Comparison of ENCODE assay signal across 9 cellular contexts in genomic region chr6:101114703-101115102, GRCh38.
DNase-seq lines count a peak whose midpoint lies in the region; ATAC-seq, FAIRE-seq and TF ChIP-seq lines count a peak whose summit lies in the region.
"Had no signal": no experiment of that assay in that cellular context is flagged by ENCODE, and none has a peak within 500 bp of the region (broad histone marks: within the 10 kb centered on the region; RNA-seq: fewer than 3 reads in every experiment).

No MANE protein-coding gene starts in this region.

- H3K36me3 ChIP-seq in CD4-positive, alpha-beta memory T cell (ENCODE audit: insufficient read depth, low read length) = no peaks in the 10 kb centered on the region

- intact Hi-C loops in CD4-positive, alpha-beta memory T cell (cut with micrococcal nuclease) = no loop called here

- peak; percentile 76 for ATAC-seq in HG03432 (IDR thresholded peaks at IDR 0.05; ENCODE audit: unreplicated experiment)

- DNase-seq in GM10266 (ENCODE audit: extremely low spot score) = no peak
- peak; percentile 34 to 71 for DNase-seq in NCI-H446 (lab: John Stamatoyannopoulos, UW)
- DNase-seq in T47D (ENCODE audit: low read depth in 1 of 2, low spot score in 1 of 2) = peak; percentile 30 to 68
- peak; percentile 68 for DNase-seq in medulla oblongata (ENCODE audit: extremely low spot score)
- no peak for DNase-seq in GM19239 (ENCODE audit: insufficient read length, low spot score)
- DNase-seq in CD1c-positive myeloid dendritic cell (ENCODE audit: extremely low spot score) = no peak
- no peak for DNase-seq in CD4-positive, alpha-beta memory T cell
- DNase-seq: T-cell had no signal

- CTCF ChIA-PET in CD4-positive, alpha-beta memory T cell (lab: Charles Lee; ENCODE audit: partially characterized antibody) = no interaction called here

- no peaks in the 10 kb centered on the region for H3K4me1 Mint-ChIP-seq in CD4-positive, alpha-beta memory T cell
- H3K4me1 Mint-ChIP-seq: T-cell had no signal

- no peaks in the 10 kb centered on the region for H3K4me1 ChIP-seq in CD4-positive, alpha-beta memory T cell (ENCODE audit: insufficient read depth, low read length)

- no peak for FAIRE-seq in GM19239 (lab: Jason Lieb, UNC)

- no peaks in the 10 kb centered on the region for H3K36me3 Mint-ChIP-seq in CD4-positive, alpha-beta memory T cell
- H3K36me3 Mint-ChIP-seq: T-cell had no signal

- TF ChIP-seq CTCF in GM10266 (IDR thresholded peaks at IDR 0.05; ENCODE audit: control insufficient read depth, insufficient read depth, low read depth, missing control alignments) = peak; percentile 43

- in situ Hi-C loops in T47D (cut with HindIII; ENCODE audit: low pct_unique_long_range_greater_than_20kb, low sequenced_read_pairs) = no loop called here

- H3K27me3 Mint-ChIP-seq in CD4-positive, alpha-beta memory T cell = no peaks in the 10 kb centered on the region

- no peak overlapping the region for H3K4me3 ChIP-seq in CD4-positive, alpha-beta memory T cell (ENCODE audit: low read length in 2 of 2)

- H3K9me3 Mint-ChIP-seq in CD4-positive, alpha-beta memory T cell = peaks cover 0 to 2% (median 0%) of the 10 kb centered on the region in 8 donors
- H3K9me3 Mint-ChIP-seq: T-cell had no signal

- no peak overlapping the region for H3K27ac Mint-ChIP-seq in CD4-positive, alpha-beta memory T cell
- H3K27ac Mint-ChIP-seq: T-cell had no signal

- no peak overlapping the region for H3K4me3 Mint-ChIP-seq in CD4-positive, alpha-beta memory T cell
- H3K4me3 Mint-ChIP-seq: T-cell had no signal

- H3K27me3 ChIP-seq in CD4-positive, alpha-beta memory T cell (ENCODE audit: insufficient read depth, low read length) = no peaks in the 10 kb centered on the region

- POLR2A ChIA-PET in CD4-positive, alpha-beta memory T cell (lab: Charles Lee; ENCODE audit: partially characterized antibody) = no interaction called here

- H3K27ac ChIP-seq in CD4-positive, alpha-beta memory T cell (ENCODE audit: low read depth, low read length) = no peak overlapping the region

- no peaks in the 10 kb centered on the region for H3K9me3 ChIP-seq in CD4-positive, alpha-beta memory T cell (ENCODE audit: control insufficient read depth in 1 of 2, low read length in 2 of 2)

Comparison
In these comparisons a context has a peak if more than half of its experiments do, and no peak if none do; other contexts are left out.
1. DNase-seq: peak in NCI-H446 (2 of 2), T47D (2 of 2) and medulla oblongata (single experiment); none in GM10266 (single experiment), GM19239 (single experiment), CD1c-positive myeloid dendritic cell (single experiment) and CD4-positive, alpha-beta memory T cell (0 of 5).